8 cellular contexts compared by ENCODE assay signal in the genomic region with DNA sequence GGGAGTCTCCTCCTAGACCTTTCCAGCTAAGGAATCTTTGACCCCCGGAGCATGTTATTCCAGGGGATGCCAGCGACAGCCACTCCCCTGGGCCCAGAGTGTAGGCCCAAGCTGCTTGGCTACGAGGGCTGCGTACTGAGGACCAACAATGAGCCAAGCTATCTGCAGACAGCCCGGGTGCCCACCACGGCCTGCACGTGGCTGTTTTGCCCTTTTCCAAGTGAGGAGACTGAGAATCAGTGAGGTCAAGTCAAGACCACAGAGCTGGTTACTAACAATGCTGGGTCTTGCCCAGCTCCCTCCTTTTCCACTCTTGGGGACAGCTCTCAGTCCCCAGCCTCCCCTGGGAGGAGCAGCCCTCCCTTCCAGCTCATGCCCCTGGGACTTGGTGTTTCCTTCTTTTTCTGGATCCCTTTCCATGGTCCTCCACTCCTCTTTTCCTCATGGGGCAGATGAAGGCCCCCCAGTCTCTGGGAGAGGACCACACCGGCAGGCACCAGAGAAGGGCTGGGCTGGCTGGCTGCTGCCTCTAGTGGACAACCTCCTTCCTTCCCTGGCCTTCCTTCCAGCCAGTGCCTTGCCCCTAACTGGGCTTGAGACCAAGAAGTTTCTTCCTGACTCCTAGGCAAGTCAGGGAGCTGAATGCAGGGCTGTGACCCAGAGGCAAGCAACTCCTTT. TPM values are rescaled to one million over a fixed set of nuclear protein-coding genes. Genes with fewer than 3 reads are reported as not detected.
DNase-seq lines count a peak whose midpoint lies in the region; ATAC-seq, FAIRE-seq and TF ChIP-seq lines count a peak whose summit lies in the region.

No MANE protein-coding gene starts in this region.

- H3K9me3 Mint-ChIP-seq in stimulated activated naive CD8-positive, alpha-beta T cell treated with anti-CD3 and anti-CD28 coated beads, Interleukin-15, amount 100 ng/mL, for 72 hours, result no peaks in the 10 kb centered on the region

- peak in 12 of 56 donors; percentile 10 to 30 (median 16) for TF ChIP-seq CTCF in dorsolateral prefrontal cortex (IDR thresholded peaks at IDR 0.05 in 54 of 56, conservative IDR thresholded peaks at IDR 0.05 in 2 of 56; ENCODE audit: low read depth in 1 of 56, partially characterized antibody in 56 of 56)

- no peak overlapping the region for H3K27ac ChIP-seq in dorsolateral prefrontal cortex

- CTCF ChIA-PET in HEK293T (lab: Yijun Ruan, JAX), result interaction anchor here (0.9 kb wide), 1 partner anchor 10 kb away, joined by 6 read pairs; no protein-coding TSS in a partner anchor

- H3K27me3 Mint-ChIP-seq in stimulated activated naive CD8-positive, alpha-beta T cell treated with anti-CD3 and anti-CD28 coated beads, Interleukin-15, amount 100 ng/mL, for 72 hours, result peaks cover 86% of the 10 kb centered on the region

- peaks cover 0 to 50% (median 29%) of the 10 kb centered on the region in 45 donors for H3K27me3 ChIP-seq in dorsolateral prefrontal cortex

- no peak for ATAC-seq in HG02571 (IDR thresholded peaks at IDR 0.05; ENCODE audit: unreplicated experiment)
- ATAC-seq in stimulated activated naive CD8-positive, alpha-beta T cell treated with anti-CD3 and anti-CD28 coated beads, Interleukin-15, amount 100 ng/mL, for 72 hours, result no peak

- intact Hi-C loops in dorsolateral prefrontal cortex (cut with DNase I), result no loop called here

- peak; percentile 47 for DNase-seq in HEK293T (ENCODE audit: extremely low spot score)
- no peak for DNase-seq in dorsolateral prefrontal cortex
- DNase-seq in lung microvascular endothelial cell (ENCODE audit: low read depth in 2 of 2), result peak; percentile 56 to 84
- no peak for DNase-seq in AML-193 (lab: John Stamatoyannopoulos, UW)
- no peak for DNase-seq in stimulated activated naive CD8-positive, alpha-beta T cell treated with anti-CD3 and anti-CD28 coated beads, Interleukin-15, amount 100 ng/mL, for 72 hours
- DNase-seq in activated effector memory CD4-positive, alpha-beta T cell treated with Interleukin-2 at 50 U/mL for 16 hours, result no peak

- H3K4me1 Mint-ChIP-seq in stimulated activated naive CD8-positive, alpha-beta T cell treated with anti-CD3 and anti-CD28 coated beads, Interleukin-15, amount 100 ng/mL, for 72 hours, result peaks cover 18% of the 10 kb centered on the region

- H3K4me3 ChIP-seq in dorsolateral prefrontal cortex, result peak overlapping the region in 39 of 59 donors; percentile 17 to 56 (median 38)

- H3K27ac Mint-ChIP-seq in stimulated activated naive CD8-positive, alpha-beta T cell treated with anti-CD3 and anti-CD28 coated beads, Interleukin-15, amount 100 ng/mL, for 72 hours, result no peak overlapping the region

- FAIRE-seq in A204.1 (lab: Jason Lieb, UNC), result peak; percentile 85

- POLR2A ChIA-PET in HEK293T (lab: Yijun Ruan, JAX), result no interaction called here

- H3K4me3 Mint-ChIP-seq in stimulated activated naive CD8-positive, alpha-beta T cell treated with anti-CD3 and anti-CD28 coated beads, Interleukin-15, amount 100 ng/mL, for 72 hours, result no peak overlapping the region

TF ChIP-seq in HEK293T, 16 proteins besides CTCF, POLR2A, EP300 and RAD21:
- TF ChIP-seq ELF4 (IDR thresholded peaks at IDR 0.05), result no peak

RNA-seq across cellular contexts. Expression of gene MALL, which starts 0.6 kb away (rescaled TPM):
- total RNA-seq in dorsolateral prefrontal cortex (1 to 10 TPM in 116 of 120 experiments, under 1 TPM in 4; 0.56 to 7.8 (median 2.4) TPM), lung microvascular endothelial cell (13.7 and 46.0 TPM in 2 replicates)

Comparison
In these comparisons a context has a peak if more than half of its experiments do, and no peak if none do; other contexts are left out.
1. DNase-seq: peak in HEK293T (single experiment) and lung microvascular endothelial cell (2 of 2); none in dorsolateral prefrontal cortex (0 of 10), AML-193 (0 of 2), stimulated activated naive CD8-positive, alpha-beta T cell treated with anti-CD3 and anti-CD28 coated beads, Interleukin-15, amount 100 ng/mL, for 72 hours (0 of 2) and activated effector memory CD4-positive, alpha-beta T cell treated with Interleukin-2 at 50 U/mL for 16 hours (single experiment).